8 cellular contexts compared by ENCODE assay signal in genomic region chr18:45386256-45386655, GRCh38.
DNase-seq lines count a peak whose midpoint lies in the region; ATAC-seq, FAIRE-seq and TF ChIP-seq lines count a peak whose summit lies in the region.

No MANE protein-coding gene starts in this region.

- no peaks in the 10 kb centered on the region for H3K36me3 Mint-ChIP-seq in activated CD4-positive, alpha-beta memory T cell treated with anti-CD3 and anti-CD28 coated beads for 36 hours
- H3K36me3 Mint-ChIP-seq in activated CD4-positive, alpha-beta memory T cell treated with anti-CD3 and anti-CD28 coated beads, Interleukin-2, amount 10 ng/mL, durations not matched to agents 7 days and 5 days (ENCODE audit: low read depth): no peaks in the 10 kb centered on the region

- no peaks in the 10 kb centered on the region for H3K9me3 ChIP-seq in pancreas

- peak; percentile 13 for DNase-seq in activated CD4-positive, alpha-beta memory T cell treated with anti-CD3 and anti-CD28 coated beads for 36 hours
- DNase-seq in activated CD4-positive, alpha-beta memory T cell treated with anti-CD3 and anti-CD28 coated beads, Interleukin-2, amount 10 ng/mL, durations not matched to agents 7 days and 5 days: no peak
- DNase-seq in NCI-H69 (lab: John Stamatoyannopoulos, UW): peak; percentile 91
- DNase-seq in epithelial cell of proximal tubule (ENCODE audit: low read depth): no peak
- DNase-seq in pancreas: peak in 4 of 6 donors; percentile 16 to 58 (median 30)
- no peak for DNase-seq in dedifferentiated amniotic fluid mesenchymal stem cell (ENCODE audit: extremely low spot score)
- DNase-seq in HTR-8/SVneo (ENCODE audit: insufficient read length, low spot score): no peak
- DNase-seq in activated T-cell treated with anti-CD3 and anti-CD28 coated beads, Interleukin-2, amount 50 U/mL, for 1 hour: no peak

- no peak overlapping the region for H3K27ac Mint-ChIP-seq in activated CD4-positive, alpha-beta memory T cell treated with anti-CD3 and anti-CD28 coated beads for 36 hours
- no peak overlapping the region for H3K27ac Mint-ChIP-seq in activated CD4-positive, alpha-beta memory T cell treated with anti-CD3 and anti-CD28 coated beads, Interleukin-2, amount 10 ng/mL, durations not matched to agents 7 days and 5 days

- H3K36me3 ChIP-seq in pancreas: no peaks in the 10 kb centered on the region

- H3K27me3 Mint-ChIP-seq in activated CD4-positive, alpha-beta memory T cell treated with anti-CD3 and anti-CD28 coated beads for 36 hours: peaks cover 19% of the 10 kb centered on the region
- peaks cover 13% of the 10 kb centered on the region for H3K27me3 Mint-ChIP-seq in activated CD4-positive, alpha-beta memory T cell treated with anti-CD3 and anti-CD28 coated beads, Interleukin-2, amount 10 ng/mL, durations not matched to agents 7 days and 5 days

- CTCF ChIA-PET in activated CD4-positive, alpha-beta memory T cell treated with anti-CD3 and anti-CD28 coated beads for 36 hours (lab: Charles Lee): interaction anchor here (0.8 to 5.1 kb wide), 4 partner anchors 94 to 1765 kb away, joined by 3 to 36 read pairs (median 6); no protein-coding TSS in a partner anchor
- CTCF ChIA-PET in activated CD4-positive, alpha-beta memory T cell treated with anti-CD3 and anti-CD28 coated beads, Interleukin-2, amount 10 ng/mL, durations not matched to agents 7 days and 5 days (lab: Charles Lee): no interaction called here

- H3K4me3 ChIP-seq in epithelial cell of proximal tubule (ENCODE audit: low read depth, low read length): no peak overlapping the region
- H3K4me3 ChIP-seq in pancreas: no peak overlapping the region

- no peaks in the 10 kb centered on the region for H3K9me3 Mint-ChIP-seq in activated CD4-positive, alpha-beta memory T cell treated with anti-CD3 and anti-CD28 coated beads for 36 hours
- no peaks in the 10 kb centered on the region for H3K9me3 Mint-ChIP-seq in activated CD4-positive, alpha-beta memory T cell treated with anti-CD3 and anti-CD28 coated beads, Interleukin-2, amount 10 ng/mL, durations not matched to agents 7 days and 5 days

- H3K4me1 ChIP-seq in pancreas: peaks cover 0 to 8% (median 7%) of the 10 kb centered on the region in 3 donors

- no peaks in the 10 kb centered on the region for H3K27me3 ChIP-seq in pancreas

- no peak overlapping the region for H3K4me3 Mint-ChIP-seq in activated CD4-positive, alpha-beta memory T cell treated with anti-CD3 and anti-CD28 coated beads for 36 hours
- H3K4me3 Mint-ChIP-seq in activated CD4-positive, alpha-beta memory T cell treated with anti-CD3 and anti-CD28 coated beads, Interleukin-2, amount 10 ng/mL, durations not matched to agents 7 days and 5 days: no peak overlapping the region

- H3K4me1 Mint-ChIP-seq in activated CD4-positive, alpha-beta memory T cell treated with anti-CD3 and anti-CD28 coated beads for 36 hours (ENCODE audit: low read depth): no peaks in the 10 kb centered on the region
- no peaks in the 10 kb centered on the region for H3K4me1 Mint-ChIP-seq in activated CD4-positive, alpha-beta memory T cell treated with anti-CD3 and anti-CD28 coated beads, Interleukin-2, amount 10 ng/mL, durations not matched to agents 7 days and 5 days

- peak in 3 of 4 donors; percentile 74 to 80 (median 77) for ATAC-seq in pancreas

- POLR2A ChIA-PET in activated CD4-positive, alpha-beta memory T cell treated with anti-CD3 and anti-CD28 coated beads for 36 hours (lab: Charles Lee): no interaction called here
- POLR2A ChIA-PET in activated CD4-positive, alpha-beta memory T cell treated with anti-CD3 and anti-CD28 coated beads, Interleukin-2, amount 10 ng/mL, durations not matched to agents 7 days and 5 days (lab: Charles Lee): no interaction called here

- no peak overlapping the region for H3K27ac ChIP-seq in pancreas

- TF ChIP-seq CTCF in epithelial cell of proximal tubule (conservative IDR thresholded peaks at IDR 0.05; ENCODE audit: low read depth, low read length) (peak; percentile 78), pancreas (IDR thresholded peaks at IDR 0.05) (peak in 2 of 4 donors; percentile 26 to 53)

- FAIRE-seq in pancreas (lab: Jason Lieb, UNC): no peak
- FAIRE-seq in HTR-8/SVneo (lab: Jason Lieb, UNC): no peak

- 29 to 43% methylated on average over 5 of the region's 5 CpGs for WGBS in pancreas, 2 donors

- intact Hi-C loops in activated CD4-positive, alpha-beta memory T cell treated with anti-CD3 and anti-CD28 coated beads for 36 hours (cut with micrococcal nuclease): loop anchor here (10.0 kb wide), 2 partner anchors 491 to 711 kb away; no protein-coding TSS in a partner anchor
- intact Hi-C loops in pancreas (cut with DNase I): loop anchor here in 1 of 3 donors (10.0 kb wide), 2 partner anchors 111 to 1761 kb away; no protein-coding TSS in a partner anchor

Comparison
In these comparisons a context has a peak if more than half of its experiments do, and no peak if none do; other contexts are left out.
1. DNase-seq: peak in activated CD4-positive, alpha-beta memory T cell treated with anti-CD3 and anti-CD28 coated beads for 36 hours (single experiment), NCI-H69 (single experiment) and pancreas (4 of 6); none in activated CD4-positive, alpha-beta memory T cell treated with anti-CD3 and anti-CD28 coated beads, Interleukin-2, amount 10 ng/mL, durations not matched to agents 7 days and 5 days (single experiment), epithelial cell of proximal tubule (single experiment), dedifferentiated amniotic fluid mesenchymal stem cell (single experiment), HTR-8/SVneo (single experiment) and activated T-cell treated with anti-CD3 and anti-CD28 coated beads, Interleukin-2, amount 50 U/mL, for 1 hour (single experiment).